ENCODE assay signal across 29 cellular contexts in genomic region chr3:188728371-188728896, GRCh38.
"Had no signal": no experiment of that assay in that cellular context is flagged by ENCODE, and none has a peak within 500 bp of the region (broad histone marks: within the 10 kb centered on the region; RNA-seq: fewer than 3 reads in every experiment).

No MANE protein-coding gene starts in this region.

- H3K9ac ChIP-seq: neural progenitor cell had no signal

- DNase-seq: activated CD4-positive, alpha-beta memory T cell treated with anti-CD3 and anti-CD28 coated beads for 36 hours; activated CD4-positive, alpha-beta T cell treated with anti-CD3 and anti-CD28 coated beads for 48 hours; activated CD8-positive, alpha-beta memory T cell treated with anti-CD3 and anti-CD28 coated beads, Interleukin-2, amount 50 U/mL, for 4 hours; activated gamma-delta T cell; activated naive CD4-positive, alpha-beta T cell treated with anti-CD3 and anti-CD28 coated beads, Interleukin-2, amount 50 U/mL, for 16 hours; activated naive CD8-positive, alpha-beta T cell treated with anti-CD3 and anti-CD28 coated beads, Interleukin-2, amount 50 U/mL, for 24 hours; amygdala; caudate nucleus; endodermal cell; foreskin keratinocyte; heart left ventricle; hypothalamus; immature natural killer cell; kidney; mesenchymal stem cell; natural killer cell; occipital lobe; right cardiac atrium; stimulated activated CD4-positive, alpha-beta T cell treated with anti-CD3 and anti-CD28 coated beads, Interleukin-15, amount 100 ng/mL, for 24 hours; stimulated activated CD4-positive, alpha-beta T cell treated with anti-CD3 and anti-CD28 coated beads, Interleukin-2, amount 100 ng/mL, for 24 hours; substantia nigra; T-helper 17 cell; uterus had no signal

- H3K27ac ChIP-seq: esophagus muscularis mucosa, foreskin keratinocyte, heart left ventricle, neural progenitor cell, uterus had no signal

- ATAC-seq: activated naive CD8-positive, alpha-beta T cell treated with anti-CD3 and anti-CD28 coated beads, Interleukin-2, amount 50 U/mL, for 24 hours; foreskin keratinocyte; heart left ventricle; natural killer cell; right cardiac atrium; T-helper 17 cell; WTC11 had no signal

- H3K4me3 ChIP-seq: esophagus muscularis mucosa, heart left ventricle, neural progenitor cell, uterus had no signal

- H3K27me3 Mint-ChIP-seq: activated naive CD8-positive, alpha-beta T cell treated with anti-CD3 and anti-CD28 coated beads, Interleukin-2, amount 50 U/mL, for 24 hours; stimulated activated naive CD8-positive, alpha-beta T cell treated with anti-CD3 and anti-CD28 coated beads, Interleukin-15, Interleukin-2, amounts not matched to agents 100 ng/mL and 50 ng/mL, for 24 hours; T-helper 17 cell; type B pancreatic cell had no signal

- H3K27me3 ChIP-seq: esophagus muscularis mucosa, foreskin keratinocyte, heart left ventricle, neural progenitor cell, uterus had no signal

- H3K4me1 ChIP-seq: foreskin keratinocyte, neural progenitor cell, uterus had no signal

- H3K9me3 ChIP-seq: esophagus muscularis mucosa, heart left ventricle, uterus had no signal

- H3K4me1 Mint-ChIP-seq: endodermal cell, neural progenitor cell, WTC11 had no signal

- H3K4me2 ChIP-seq: neural progenitor cell had no signal

- H2AFZ ChIP-seq: neural progenitor cell had no signal

- H3K9me3 Mint-ChIP-seq: activated CD4-positive, alpha-beta memory T cell treated with anti-CD3 and anti-CD28 coated beads for 36 hours; activated naive CD8-positive, alpha-beta T cell treated with anti-CD3 and anti-CD28 coated beads, Interleukin-2, amount 50 U/mL, for 24 hours; activated T-helper 1 cell treated with anti-CD3 and anti-CD28 coated beads, Interleukin-12 subunit alpha, Interleukin-12 subunit beta, Interleukin-2, Interleukin-4 antibody, amounts not matched to agents 30 ng/mL and 10 ng/mL and 1 ng/mL, durations not matched to agents 14 hours and 24 hours and 36 hours; endodermal cell; immature natural killer cell; natural killer cell; neural progenitor cell; stimulated activated naive CD8-positive, alpha-beta T cell treated with anti-CD3 and anti-CD28 coated beads, Interleukin-15, Interleukin-2, amounts not matched to agents 100 ng/mL and 50 ng/mL, for 24 hours; type B pancreatic cell; WTC11 had no signal

- H3K36me3 ChIP-seq: heart left ventricle, neural progenitor cell, uterus had no signal

- H3K4me3 Mint-ChIP-seq: activated CD4-positive, alpha-beta memory T cell treated with anti-CD3 and anti-CD28 coated beads for 36 hours; activated naive CD8-positive, alpha-beta T cell treated with anti-CD3 and anti-CD28 coated beads, Interleukin-2, amount 50 U/mL, for 24 hours; activated T-helper 1 cell treated with anti-CD3 and anti-CD28 coated beads, Interleukin-12 subunit alpha, Interleukin-12 subunit beta, Interleukin-2, Interleukin-4 antibody, amounts not matched to agents 30 ng/mL and 10 ng/mL and 1 ng/mL, durations not matched to agents 14 hours and 24 hours and 36 hours; endodermal cell; immature natural killer cell; natural killer cell; neural progenitor cell; stimulated activated naive CD8-positive, alpha-beta T cell treated with anti-CD3 and anti-CD28 coated beads, Interleukin-15, Interleukin-2, amounts not matched to agents 100 ng/mL and 50 ng/mL, for 24 hours; type B pancreatic cell; WTC11 had no signal

- H3K36me3 Mint-ChIP-seq: natural killer cell, neural progenitor cell, WTC11 had no signal

- H3K27ac Mint-ChIP-seq: activated CD4-positive, alpha-beta memory T cell treated with anti-CD3 and anti-CD28 coated beads for 36 hours; activated naive CD8-positive, alpha-beta T cell treated with anti-CD3 and anti-CD28 coated beads, Interleukin-2, amount 50 U/mL, for 24 hours; activated T-helper 1 cell treated with anti-CD3 and anti-CD28 coated beads, Interleukin-12 subunit alpha, Interleukin-12 subunit beta, Interleukin-2, Interleukin-4 antibody, amounts not matched to agents 30 ng/mL and 10 ng/mL and 1 ng/mL, durations not matched to agents 14 hours and 24 hours and 36 hours; endodermal cell; neural progenitor cell; stimulated activated naive CD8-positive, alpha-beta T cell treated with anti-CD3 and anti-CD28 coated beads, Interleukin-15, Interleukin-2, amounts not matched to agents 100 ng/mL and 50 ng/mL, for 24 hours; T-helper 17 cell; type B pancreatic cell; WTC11 had no signal
